Comparison of ENCODE assay signal across 23 cellular contexts in the genomic region with DNA sequence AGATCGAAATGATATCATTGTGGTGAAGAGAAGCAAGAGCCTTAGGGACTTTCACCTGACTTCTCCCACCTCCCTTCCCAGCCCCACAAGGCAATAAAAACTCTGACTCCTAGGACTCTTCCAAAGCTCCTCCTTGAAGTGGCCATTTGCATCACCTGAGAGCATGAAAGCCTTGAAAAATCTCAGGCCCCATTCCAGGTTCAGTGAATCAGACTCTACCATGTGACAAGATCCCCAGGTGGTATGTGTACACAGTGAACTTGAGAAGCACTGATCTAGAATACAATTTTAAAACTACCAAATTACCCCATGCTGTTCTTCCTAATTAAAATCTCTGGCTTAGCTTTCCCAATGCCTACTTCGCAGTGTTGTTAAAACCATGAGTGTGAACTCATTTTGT.
DNase-seq lines count a peak whose midpoint lies in the region; ATAC-seq, FAIRE-seq and TF ChIP-seq lines count a peak whose summit lies in the region.
"Had no signal": no experiment of that assay in that cellular context is flagged by ENCODE, and none has a peak within 500 bp of the region (broad histone marks: within the 10 kb centered on the region; RNA-seq: fewer than 3 reads in every experiment).

No MANE protein-coding gene starts in this region.

- no peaks in the 10 kb centered on the region for H3K79me1 ChIP-seq in H1 (ENCODE audit: low read depth, low read length)

- no peak overlapping the region for H3K4me3 Mint-ChIP-seq in Calu3 (ENCODE audit: low read depth, unreplicated experiment)
- no peak overlapping the region for H3K4me3 Mint-ChIP-seq in activated CD8-positive, alpha-beta T cell treated with anti-CD3 and anti-CD28 coated beads, Interleukin-2, amount 10 ng/mL, durations not matched to agents 7 days and 5 days
- H3K4me3 Mint-ChIP-seq: activated naive CD8-positive, alpha-beta T cell; natural killer cell treated with Interleukin-12 subunit alpha and Interleukin-12 subunit beta and Interleukin-15 and Interleukin-18, amount 100 ng/mL, for 72 hours had no signal

- no peak overlapping the region for H3K4me3 ChIP-seq in H1 (ENCODE audit: extremely low read depth in 1 of 4, insufficient read depth in 2 of 4, low read depth in 3 of 4, low read length in 4 of 4)
- H3K4me3 ChIP-seq in left lung, result no peak overlapping the region
- H3K4me3 ChIP-seq: BLaER1 treated with 17β-estradiol and CSF1 and Interleukin-3, amounts not matched to agents 10 nM and 100 nM; esophagus muscularis mucosa; gastrocnemius medialis; ovary had no signal

- no peak overlapping the region for H2BK20ac ChIP-seq in H1 (ENCODE audit: low read length)

- H2AFZ ChIP-seq in H1 (ENCODE audit: low read length), result peak overlapping the region; percentile 57; the same call in 1 of the 2 replicates

- no peaks in the 10 kb centered on the region for H3K23me2 ChIP-seq in H1 (ENCODE audit: low read depth, low read length)

- no peaks in the 10 kb centered on the region for H3K4me1 ChIP-seq in H1 (replicated peaks in 1 of 4; ENCODE audit: control insufficient read depth in 3 of 4, insufficient read depth in 4 of 4, low read length in 3 of 4)
- peaks cover 4% of the 10 kb centered on the region in 2 donors for H3K4me1 ChIP-seq in left lung
- H3K4me1 ChIP-seq: esophagus muscularis mucosa, gastrocnemius medialis had no signal

- H3K18ac ChIP-seq in H1 (ENCODE audit: extremely low read depth, low read length), result no peak overlapping the region

- H3K27me3 ChIP-seq in H1 (replicated peaks in 1 of 4; ENCODE audit: control insufficient read depth in 3 of 4, extremely low read depth in 1 of 4, insufficient read depth in 3 of 4, low read length in 3 of 4) (no peaks in the 10 kb centered on the region), left lung (no peaks in the 10 kb centered on the region)
- H3K27me3 ChIP-seq: BLaER1 treated with 17β-estradiol and CSF1 and Interleukin-3, amounts not matched to agents 10 nM and 100 nM; esophagus muscularis mucosa; gastrocnemius medialis; ovary had no signal

- peaks cover 3% of the 10 kb centered on the region for H3K9me3 Mint-ChIP-seq in Calu3 (ENCODE audit: low read depth, unreplicated experiment)
- H3K9me3 Mint-ChIP-seq in activated CD8-positive, alpha-beta T cell treated with anti-CD3 and anti-CD28 coated beads, Interleukin-2, amount 10 ng/mL, durations not matched to agents 7 days and 5 days (ENCODE audit: insufficient read depth), result peaks cover 12% of the 10 kb centered on the region

- peak; percentile 89 for ATAC-seq in left lung
- ATAC-seq in GM21526 (IDR thresholded peaks at IDR 0.05; ENCODE audit: low FRiP score, unreplicated experiment), result no peak
- no peak for ATAC-seq in activated CD8-positive, alpha-beta T cell treated with anti-CD3 and anti-CD28 coated beads, Interleukin-2, amount 10 ng/mL, durations not matched to agents 7 days and 5 days
- ATAC-seq: gastrocnemius medialis; natural killer cell treated with Interleukin-12 subunit alpha and Interleukin-12 subunit beta and Interleukin-15 and Interleukin-18, amount 100 ng/mL, for 72 hours; right cardiac atrium had no signal

- no peak overlapping the region for H4K91ac ChIP-seq in H1 (replicated peaks; ENCODE audit: insufficient read length, low read length)

- H3K27ac ChIP-seq in H1 (ENCODE audit: low read depth, low read length) (no peak overlapping the region), left lung (peak overlapping the region in 1 of 2 donors; percentile 2)
- H3K27ac ChIP-seq: BLaER1 treated with 17β-estradiol and CSF1 and Interleukin-3, amounts not matched to agents 10 nM and 100 nM; esophagus muscularis mucosa; gastrocnemius medialis; KMS-11; ovary had no signal

- POLR2A ChIA-PET in H1 (lab: Charles Lee; ENCODE audit: partially characterized antibody), result no interaction called here
- POLR2A ChIA-PET in activated CD8-positive, alpha-beta T cell treated with anti-CD3 and anti-CD28 coated beads, Interleukin-2, amount 10 ng/mL, durations not matched to agents 7 days and 5 days (lab: Charles Lee), result no interaction called here

- no peak for TF ChIP-seq EP300 in H1 (IDR thresholded peaks at IDR 0.05; ENCODE audit: borderline replicate concordance in 1 of 2, low read depth in 2 of 2, low read length in 2 of 2)

- WGBS in H1 (ENCODE audit: extremely low coverage in 1 of 2, insufficient coverage in 1 of 2, insufficient read length in 1 of 2, insufficient replicate concordance in 2 of 2, low coverage in 1 of 2, low lambda C conversion rate in 2 of 2, missing lambda C conversion rate in 1 of 2), 2 experiments, result 93% methylated on average over 2 of the region's 2 CpGs; no CpG with 5 or more reads in 1 of the 2 experiments

- H3K23ac ChIP-seq in H1 (ENCODE audit: insufficient read length), result no peak overlapping the region

- no TSS peak for BruUV-seq in Calu3 (replicated peaks; lab: Mats Ljungman, UMichigan)

- TF ChIP-seq CTCF in Calu3 (IDR thresholded peaks at IDR 0.05; ENCODE audit: unreplicated experiment), result no peak
- TF ChIP-seq CTCF in H1 (IDR thresholded peaks at IDR 0.05; ENCODE audit: control extremely low read depth in 1 of 3, insufficient read depth in 1 of 3, low read depth in 1 of 3, low read length in 3 of 3), result no peak
- TF ChIP-seq CTCF in left lung (IDR thresholded peaks at IDR 0.05), result no peak

- no peak overlapping the region for H3K14ac ChIP-seq in H1 (ENCODE audit: insufficient read length)

- H3K56ac ChIP-seq in H1 (replicated peaks; ENCODE audit: insufficient read length, low read depth, low read length), result no peak overlapping the region

- no peak overlapping the region for H2BK15ac ChIP-seq in H1 (ENCODE audit: low read length)

- intact Hi-C loops in Calu3 (cut with micrococcal nuclease; ENCODE audit: unreplicated experiment) (loop anchor here (5.0 kb wide), 1 partner anchor 121 kb away; no protein-coding TSS in a partner anchor), left lung (cut with DNase I) (no loop called here)

- H3K36me3 Mint-ChIP-seq in Calu3 (ENCODE audit: insufficient read depth, unreplicated experiment), result no peaks in the 10 kb centered on the region
- peaks cover 16% of the 10 kb centered on the region for H3K36me3 Mint-ChIP-seq in activated CD8-positive, alpha-beta T cell treated with anti-CD3 and anti-CD28 coated beads, Interleukin-2, amount 10 ng/mL, durations not matched to agents 7 days and 5 days (ENCODE audit: low read depth)
- H3K36me3 Mint-ChIP-seq: activated naive CD8-positive, alpha-beta T cell had no signal

- H3K36me3 ChIP-seq in H1 (ENCODE audit: control insufficient read depth in 2 of 4, insufficient read depth in 4 of 4, low read length in 3 of 4) (no peaks in the 10 kb centered on the region), left lung (no peaks in the 10 kb centered on the region)
- H3K36me3 ChIP-seq: BLaER1 treated with 17β-estradiol and CSF1 and Interleukin-3, amounts not matched to agents 10 nM and 100 nM; esophagus muscularis mucosa; gastrocnemius medialis; ovary had no signal

- H2BK12ac ChIP-seq in H1 (ENCODE audit: low read depth, low read length), result no peak overlapping the region

- no peaks in the 10 kb centered on the region for H3K79me2 ChIP-seq in H1 (ENCODE audit: control insufficient read depth in 1 of 2, insufficient read depth in 2 of 2, low read length in 2 of 2)

- H3K27ac Mint-ChIP-seq in Calu3 (ENCODE audit: unreplicated experiment), result no peak overlapping the region
- no peak overlapping the region for H3K27ac Mint-ChIP-seq in activated CD8-positive, alpha-beta T cell treated with anti-CD3 and anti-CD28 coated beads, Interleukin-2, amount 10 ng/mL, durations not matched to agents 7 days and 5 days
- H3K27ac Mint-ChIP-seq: activated naive CD8-positive, alpha-beta T cell; activated T-helper 2 cell treated with anti-CD3 and anti-CD28 coated beads, Interferon-gamma antibody, Interleukin-2, Interleukin-4, amounts not matched to agents 10 μg/mL and 5 μg/mL and 100 μg/mL, durations not matched to agents 14 hours and 24 hours and 36 hours; natural killer cell treated with Interleukin-12 subunit alpha and Interleukin-12 subunit beta and Interleukin-15 and Interleukin-18, amount 100 ng/mL, for 72 hours had no signal

- H2BK120ac ChIP-seq in H1 (replicated peaks; ENCODE audit: low read depth, low read length), result no peak overlapping the region

- no peak overlapping the region for H3K4me2 ChIP-seq in H1 (ENCODE audit: insufficient read depth in 1 of 2, low read depth in 2 of 2, low read length in 2 of 2)
- H3K4me2 ChIP-seq: BLaER1 treated with 17β-estradiol and CSF1 and Interleukin-3, amounts not matched to agents 10 nM and 100 nM; KMS-11 had no signal

- H4K5ac ChIP-seq in H1 (ENCODE audit: insufficient read length, low read depth, low read length), result no peak overlapping the region

- H3K4me1 Mint-ChIP-seq in Calu3 (ENCODE audit: low read depth, unreplicated experiment), result peaks cover 17% of the 10 kb centered on the region
- peaks cover 35% of the 10 kb centered on the region for H3K4me1 Mint-ChIP-seq in activated CD8-positive, alpha-beta T cell treated with anti-CD3 and anti-CD28 coated beads, Interleukin-2, amount 10 ng/mL, durations not matched to agents 7 days and 5 days (ENCODE audit: low read depth)

- DNase-seq in Calu3, result peak; percentile 4
- peak; percentile 16 for DNase-seq in NCI-H1105 treated with DMSO at 0.1 percent for 48 hours (lab: John Stamatoyannopoulos, UW)
- no peak for DNase-seq in H1 (ENCODE audit: low read depth in 1 of 2, low spot score in 2 of 2)
- DNase-seq in left lung, result no peak
- DNase-seq in CD1c-positive myeloid dendritic cell (ENCODE audit: extremely low spot score), result no peak
- no peak for DNase-seq in erythroblast (lab: John Stamatoyannopoulos, UW)
- DNase-seq in activated CD8-positive, alpha-beta T cell treated with anti-CD3 and anti-CD28 coated beads, Interleukin-2, amount 10 ng/mL, durations not matched to agents 7 days and 5 days, result no peak
- DNase-seq: ACHN; activated CD8-positive, alpha-beta memory T cell treated with anti-CD3 and anti-CD28 coated beads, Interleukin-2, amount 50 U/mL, for 4 hours; cerebellar nuclear complex; gastrocnemius medialis; NCI-H1930; NCI-H446 treated with DMSO at 0.1 percent for 48 hours; ovary; right cardiac atrium had no signal

- H4K8ac ChIP-seq in H1 (ENCODE audit: extremely low read depth, insufficient read depth, low read length), result no peak overlapping the region

- no peak overlapping the region for H3K4ac ChIP-seq in H1 (replicated peaks; ENCODE audit: insufficient read length, low read depth, low read length)

- H4K20me1 ChIP-seq in H1 (replicated peaks in 1 of 2; ENCODE audit: control insufficient read depth in 1 of 2, insufficient read depth in 2 of 2, low read length in 2 of 2), result no peaks in the 10 kb centered on the region
- H4K20me1 ChIP-seq: BLaER1 treated with 17β-estradiol and CSF1 and Interleukin-3, amounts not matched to agents 10 nM and 100 nM had no signal

- CTCF ChIA-PET in Calu3 (lab: Charles Lee), result interaction anchor here (0.7 kb wide), 1 partner anchor 469 kb away, joined by 6 read pairs; no protein-coding TSS in a partner anchor
- CTCF ChIA-PET in H1 (lab: Charles Lee; ENCODE audit: partially characterized antibody), result no interaction called here
- CTCF ChIA-PET in activated CD8-positive, alpha-beta T cell treated with anti-CD3 and anti-CD28 coated beads, Interleukin-2, amount 10 ng/mL, durations not matched to agents 7 days and 5 days (lab: Charles Lee), result interaction anchor here (0.8 kb wide), 2 partner anchors 199 to 288 kb away, joined by 3 read pairs; no protein-coding TSS in a partner anchor

- no peak overlapping the region for H2AK5ac ChIP-seq in H1 (ENCODE audit: low read depth, low read length)

- no peaks in the 10 kb centered on the region for H3K27me3 Mint-ChIP-seq in Calu3 (ENCODE audit: unreplicated experiment)
- no peaks in the 10 kb centered on the region for H3K27me3 Mint-ChIP-seq in activated CD8-positive, alpha-beta T cell treated with anti-CD3 and anti-CD28 coated beads, Interleukin-2, amount 10 ng/mL, durations not matched to agents 7 days and 5 days (ENCODE audit: low read depth)
- H3K27me3 Mint-ChIP-seq: activated naive CD8-positive, alpha-beta T cell had no signal

- FAIRE-seq in H1 (lab: Jason Lieb, UNC), result no peak
- FAIRE-seq: astrocyte had no signal

- no peak overlapping the region for H2BK5ac ChIP-seq in H1 (ENCODE audit: low read depth, low read length)

- TF ChIP-seq POLR2A in H1 (IDR thresholded peaks at IDR 0.05; ENCODE audit: control extremely low read depth in 1 of 2, low read depth in 2 of 2, low read length in 2 of 2), result no peak
- no peak for TF ChIP-seq POLR2A in erythroblast (IDR thresholded peaks at IDR 0.05; ENCODE audit: low read length)

- TF ChIP-seq RAD21 in H1 (IDR thresholded peaks at IDR 0.05 in 1 of 2, conservative IDR thresholded peaks at IDR 0.05 in 1 of 2; ENCODE audit: low read depth in 2 of 2, low read length in 2 of 2), result no peak

- no peak overlapping the region for H3K9ac ChIP-seq in H1 (replicated peaks in 1 of 4; ENCODE audit: extremely low read depth in 1 of 4, low read depth in 3 of 4, low read length in 3 of 4)
- H3K9ac ChIP-seq: BLaER1 treated with 17β-estradiol and CSF1 and Interleukin-3, amounts not matched to agents 10 nM and 100 nM; KMS-11 had no signal

- H3K9me3 ChIP-seq in H1 (ENCODE audit: insufficient read depth in 2 of 2, low read depth in 1 of 2, low read length in 1 of 2), result no peaks in the 10 kb centered on the region
- H3K9me3 ChIP-seq in left lung, result no peaks in the 10 kb centered on the region
- H3K9me3 ChIP-seq: esophagus muscularis mucosa, gastrocnemius medialis, ovary had no signal

Comparison
In these comparisons a context has a peak if more than half of its experiments do, and no peak if none do; other contexts are left out.
1. DNase-seq: peak in Calu3 (single experiment) and NCI-H1105 treated with DMSO at 0.1 percent for 48 hours (single experiment); none in H1 (0 of 2), left lung (0 of 2), CD1c-positive myeloid dendritic cell (single experiment), erythroblast (0 of 2) and activated CD8-positive, alpha-beta T cell treated with anti-CD3 and anti-CD28 coated beads, Interleukin-2, amount 10 ng/mL, durations not matched to agents 7 days and 5 days (single experiment).